ENCODE assay signal across 1 cellular context in genomic region chr14:101449114-101449513, GRCh38.
TF ChIP-seq lines count a peak whose summit lies in the region.

No MANE protein-coding gene starts in this region.

TF ChIP-seq in HepG2, 621 proteins besides CTCF, POLR2A, EP300 and RAD21 (continued from another document):
- TF ChIP-seq CBX2 (IDR thresholded peaks at IDR 0.05; ENCODE audit: low read depth, low read length), result no peak
- no peak for TF ChIP-seq CBX2 (CRISPR knock-in tag; IDR thresholded peaks at IDR 0.05; ENCODE audit: low read depth)
- TF ChIP-seq ZNF841 (CRISPR knock-in tag; IDR thresholded peaks at IDR 0.05; ENCODE audit: borderline replicate concordance), result no peak
- TF ChIP-seq FOXO1 (CRISPR knock-in tag; IDR thresholded peaks at IDR 0.05), result no peak
- TF ChIP-seq ZBTB38 (CRISPR knock-in tag; IDR thresholded peaks at IDR 0.05), result no peak
- TF ChIP-seq ARID2 (CRISPR knock-in tag; IDR thresholded peaks at IDR 0.05; ENCODE audit: borderline replicate concordance), result no peak
- TF ChIP-seq ZBTB40 (IDR thresholded peaks at IDR 0.05), result no peak
- TF ChIP-seq ZBTB40 (CRISPR knock-in tag; IDR thresholded peaks at IDR 0.05), result no peak
- no peak for TF ChIP-seq ZBTB21 (CRISPR knock-in tag; IDR thresholded peaks at IDR 0.05)
- no peak for TF ChIP-seq ZNF552 (CRISPR knock-in tag; IDR thresholded peaks at IDR 0.05; ENCODE audit: borderline replicate concordance)
- no peak for TF ChIP-seq FOXA3 (CRISPR knock-in tag; IDR thresholded peaks at IDR 0.05)
- TF ChIP-seq ZNF891 (CRISPR knock-in tag; IDR thresholded peaks at IDR 0.05), result no peak
- no peak for TF ChIP-seq PRDM15 (CRISPR knock-in tag; IDR thresholded peaks at IDR 0.05)
